Comparison of ENCODE assay signal across 8 cellular contexts in genomic region chr20:50929299-50930138, GRCh38. TPM values are rescaled to one million over a fixed set of nuclear protein-coding genes. Genes with fewer than 3 reads are reported as not detected.
A peak's percentile ranks its signal among the peaks of the same experiment; 100 is the strongest.
DNase-seq lines count a peak whose midpoint lies in the region; ATAC-seq, FAIRE-seq and TF ChIP-seq lines count a peak whose summit lies in the region.

No MANE protein-coding gene starts in this region.

- peak overlapping the region; percentile 87 for H3K4me3 Mint-ChIP-seq in activated naive CD8-positive, alpha-beta T cell treated with anti-CD3 and anti-CD28 coated beads for 36 hours

- peaks cover 61% of the 10 kb centered on the region for H3K79me2 ChIP-seq in SK-N-SH (ENCODE audit: insufficient read depth)

- intact Hi-C loops in Right ventricle myocardium superior (cut with DNase I) (loop anchor here (5.0 kb wide), 1 partner anchor 137 kb away; no protein-coding TSS in a partner anchor), pancreas (cut with DNase I) (loop anchor here in 1 of 3 donors (10.0 kb wide), 1 partner anchor 135 kb away; the partner anchor contains the start of gene BCAS4), tibial artery (cut with DNase I; ENCODE audit: low total_unique reads) (loop anchor here (2.0 to 5.0 kb wide), 2 partner anchors 112 to 135 kb away; partner anchors contain the start of gene BCAS4)

- peak; percentile 46 for ATAC-seq in HG02588 (IDR thresholded peaks at IDR 0.05; ENCODE audit: unreplicated experiment)
- peak; percentile 43 for ATAC-seq in Right ventricle myocardium superior (ENCODE audit: poor library complexity)
- ATAC-seq in pancreas: peak; percentile 55 to 81 (median 76)

- peak overlapping the region; percentile 82 to 94 for H3K4me3 ChIP-seq in SK-N-SH (ENCODE audit: low read depth in 2 of 2, low read length in 1 of 2)
- H3K4me3 ChIP-seq in pancreas: peak overlapping the region; percentile 69 to 84 (median 76)
- H3K4me3 ChIP-seq in tibial artery: peak overlapping the region; percentile 68 to 91

- H3K36me3 Mint-ChIP-seq in activated naive CD8-positive, alpha-beta T cell treated with anti-CD3 and anti-CD28 coated beads for 36 hours: peaks cover 61% of the 10 kb centered on the region

- peaks cover 38% of the 10 kb centered on the region for H3F3A ChIP-seq in SK-N-SH (replicated peaks; ENCODE audit: insufficient read depth)

- H3K9me2 ChIP-seq in SK-N-SH: no peaks in the 10 kb centered on the region

- peak overlapping the region; percentile 82 to 99 for H3K27ac ChIP-seq in SK-N-SH (ENCODE audit: low read depth in 2 of 2, low read length in 1 of 2)
- H3K27ac ChIP-seq in pancreas: peak overlapping the region; percentile 41 to 73 (median 52)
- H3K27ac ChIP-seq in tibial artery: peak overlapping the region; percentile 82 to 99

- no peak for FAIRE-seq in pancreas (lab: Jason Lieb, UNC)

- WGBS in SK-N-SH (ENCODE audit: low lambda C conversion rate): 9% methylated on average over 13 of the region's 13 CpGs
- 7 to 9% methylated on average over 13 of the region's 13 CpGs for WGBS in pancreas, 2 donors

- peak overlapping the region; percentile 86 for H3K9ac ChIP-seq in SK-N-SH

- H3K4me1 ChIP-seq in SK-N-SH (ENCODE audit: control insufficient read depth in 1 of 2, insufficient read depth in 2 of 2, low read depth in 1 of 2, low read length in 1 of 2) (peaks cover 21 to 36% of the 10 kb centered on the region in 2 experiments), pancreas (peaks cover 0 to 36% (median 32%) of the 10 kb centered on the region in 3 donors), tibial artery (peaks cover 0 to 48% (median 25%) of the 10 kb centered on the region in 4 donors)

- H3K4me1 Mint-ChIP-seq in activated naive CD8-positive, alpha-beta T cell treated with anti-CD3 and anti-CD28 coated beads for 36 hours: peaks cover 52% of the 10 kb centered on the region

- H3K9me3 Mint-ChIP-seq in activated naive CD8-positive, alpha-beta T cell treated with anti-CD3 and anti-CD28 coated beads for 36 hours: no peaks in the 10 kb centered on the region

- peaks cover 48% of the 10 kb centered on the region for H4K20me1 ChIP-seq in SK-N-SH (ENCODE audit: insufficient read depth)

- H3K27me3 Mint-ChIP-seq in activated naive CD8-positive, alpha-beta T cell treated with anti-CD3 and anti-CD28 coated beads for 36 hours: no peaks in the 10 kb centered on the region

- H3K36me3 ChIP-seq in SK-N-SH (replicated peaks in 1 of 2; ENCODE audit: control insufficient read depth in 1 of 2, insufficient read depth in 2 of 2, low read length in 1 of 2): peaks cover 47 to 56% of the 10 kb centered on the region in 2 experiments
- H3K36me3 ChIP-seq in pancreas: peaks cover 0 to 4% (median 0%) of the 10 kb centered on the region in 3 donors
- H3K36me3 ChIP-seq in tibial artery: peaks cover 0 to 17% (median 11%) of the 10 kb centered on the region in 3 donors

- H3K9me3 ChIP-seq in SK-N-SH: no peaks in the 10 kb centered on the region
- no peaks in the 10 kb centered on the region for H3K9me3 ChIP-seq in pancreas
- no peaks in the 10 kb centered on the region for H3K9me3 ChIP-seq in tibial artery

- peak overlapping the region; percentile 85 for H3K4me2 ChIP-seq in SK-N-SH

- TF ChIP-seq CTCF in SK-N-SH (IDR thresholded peaks at IDR 0.05) (peak; percentile 99), pancreas (IDR thresholded peaks at IDR 0.05) (peak; percentile 61 to 86 (median 74)), tibial artery (IDR thresholded peaks at IDR 0.05) (peak; percentile 82 to 88)

- POLR2A ChIA-PET in SK-N-SH (lab: Yijun Ruan, JAX): interaction anchor here (3.2 to 3.4 kb wide), 3 partner anchors 29 to 139 kb away, joined by 23 to 40 read pairs (median 25); partner anchors contain the start of genes BCAS4, DPM1 and MOCS3

- peak; percentile 39 to 48; a peak in 2 of 4 replicates for TF ChIP-seq EP300 in SK-N-SH (IDR thresholded peaks at IDR 0.05; ENCODE audit: borderline replicate concordance in 1 of 2, low read depth in 1 of 2, low read length in 1 of 2)

- no peaks in the 10 kb centered on the region for H3K27me3 ChIP-seq in SK-N-SH (ENCODE audit: insufficient read depth)
- no peaks in the 10 kb centered on the region for H3K27me3 ChIP-seq in pancreas
- H3K27me3 ChIP-seq in tibial artery: no peaks in the 10 kb centered on the region

- DNase-seq in GM04504 (ENCODE audit: low read depth): peak; percentile 85
- DNase-seq in NCI-H1048 (lab: John Stamatoyannopoulos, UW): peak; percentile 92
- DNase-seq in SK-N-SH: peak; percentile 84
- peak; percentile 92 for DNase-seq in activated naive CD8-positive, alpha-beta T cell treated with anti-CD3 and anti-CD28 coated beads for 36 hours
- peak; percentile 89 for DNase-seq in Right ventricle myocardium superior
- peak; percentile 81 to 92 (median 89) for DNase-seq in pancreas
- DNase-seq in tibial artery: peak; percentile 89 to 93

- H2AFZ ChIP-seq in SK-N-SH (ENCODE audit: low read depth): no peak overlapping the region

- peak overlapping the region; percentile 88 for H3K27ac Mint-ChIP-seq in activated naive CD8-positive, alpha-beta T cell treated with anti-CD3 and anti-CD28 coated beads for 36 hours

- TF ChIP-seq RAD21 in SK-N-SH (IDR thresholded peaks at IDR 0.05; ENCODE audit: low read length): peak; percentile 86

- CTCF ChIA-PET in SK-N-SH (lab: Yijun Ruan, JAX): interaction anchor here (0.6 to 16.1 kb wide), 35 partner anchors 9 to 527 kb away, joined by 3 to 340 read pairs (median 5); partner anchors contain the start of genes BCAS4, DPM1 and MOCS3

TF ChIP-seq in SK-N-SH, 30 proteins besides CTCF, POLR2A, EP300 and RAD21 (continues in another document):
- TF ChIP-seq FOSL2 (IDR thresholded peaks at IDR 0.05; ENCODE audit: borderline replicate concordance, low read depth): no peak; the same call in 1 of the 2 replicates
- TF ChIP-seq, protein P1, sequence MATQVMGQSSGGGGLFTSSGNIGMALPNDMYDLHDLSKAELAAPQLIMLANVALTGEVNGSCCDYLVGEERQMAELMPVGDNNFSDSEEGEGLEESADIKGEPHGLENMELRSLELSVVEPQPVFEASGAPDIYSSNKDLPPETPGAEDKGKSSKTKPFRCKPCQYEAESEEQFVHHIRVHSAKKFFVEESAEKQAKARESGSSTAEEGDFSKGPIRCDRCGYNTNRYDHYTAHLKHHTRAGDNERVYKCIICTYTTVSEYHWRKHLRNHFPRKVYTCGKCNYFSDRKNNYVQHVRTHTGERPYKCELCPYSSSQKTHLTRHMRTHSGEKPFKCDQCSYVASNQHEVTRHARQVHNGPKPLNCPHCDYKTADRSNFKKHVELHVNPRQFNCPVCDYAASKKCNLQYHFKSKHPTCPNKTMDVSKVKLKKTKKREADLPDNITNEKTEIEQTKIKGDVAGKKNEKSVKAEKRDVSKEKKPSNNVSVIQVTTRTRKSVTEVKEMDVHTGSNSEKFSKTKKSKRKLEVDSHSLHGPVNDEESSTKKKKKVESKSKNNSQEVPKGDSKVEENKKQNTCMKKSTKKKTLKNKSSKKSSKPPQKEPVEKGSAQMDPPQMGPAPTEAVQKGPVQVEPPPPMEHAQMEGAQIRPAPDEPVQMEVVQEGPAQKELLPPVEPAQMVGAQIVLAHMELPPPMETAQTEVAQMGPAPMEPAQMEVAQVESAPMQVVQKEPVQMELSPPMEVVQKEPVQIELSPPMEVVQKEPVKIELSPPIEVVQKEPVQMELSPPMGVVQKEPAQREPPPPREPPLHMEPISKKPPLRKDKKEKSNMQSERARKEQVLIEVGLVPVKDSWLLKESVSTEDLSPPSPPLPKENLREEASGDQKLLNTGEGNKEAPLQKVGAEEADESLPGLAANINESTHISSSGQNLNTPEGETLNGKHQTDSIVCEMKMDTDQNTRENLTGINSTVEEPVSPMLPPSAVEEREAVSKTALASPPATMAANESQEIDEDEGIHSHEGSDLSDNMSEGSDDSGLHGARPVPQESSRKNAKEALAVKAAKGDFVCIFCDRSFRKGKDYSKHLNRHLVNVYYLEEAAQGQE (IDR thresholded peaks at IDR 0.05; ENCODE audit: low read depth, low read length): peak; percentile 74; the same call in 1 of the 2 replicates
- TF ChIP-seq ELF1 (IDR thresholded peaks at IDR 0.05): 0 out of 2 replicates have a peak, but pooled peaks have one; percentile 24
- no peak for TF ChIP-seq TEAD4 (IDR thresholded peaks at IDR 0.05; ENCODE audit: borderline replicate concordance, insufficient read depth)
- peak; percentile 89 for TF ChIP-seq MXI1 (IDR thresholded peaks at IDR 0.05; ENCODE audit: low read depth, low read length)
- TF ChIP-seq YY1 (IDR thresholded peaks at IDR 0.05; ENCODE audit: low read depth): peak; percentile 67; the same call in 1 of the 2 replicates
- TF ChIP-seq FOXM1 (IDR thresholded peaks at IDR 0.05; ENCODE audit: low read depth): no peak
- TF ChIP-seq, protein P2, sequence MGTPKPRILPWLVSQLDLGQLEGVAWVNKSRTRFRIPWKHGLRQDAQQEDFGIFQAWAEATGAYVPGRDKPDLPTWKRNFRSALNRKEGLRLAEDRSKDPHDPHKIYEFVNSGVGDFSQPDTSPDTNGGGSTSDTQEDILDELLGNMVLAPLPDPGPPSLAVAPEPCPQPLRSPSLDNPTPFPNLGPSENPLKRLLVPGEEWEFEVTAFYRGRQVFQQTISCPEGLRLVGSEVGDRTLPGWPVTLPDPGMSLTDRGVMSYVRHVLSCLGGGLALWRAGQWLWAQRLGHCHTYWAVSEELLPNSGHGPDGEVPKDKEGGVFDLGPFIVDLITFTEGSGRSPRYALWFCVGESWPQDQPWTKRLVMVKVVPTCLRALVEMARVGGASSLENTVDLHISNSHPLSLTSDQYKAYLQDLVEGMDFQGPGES (IDR thresholded peaks at IDR 0.05; ENCODE audit: low read depth, low read length): no peak

RNA-seq across cellular contexts. Expression of gene ADNP, which starts 1.7 kb away (rescaled TPM):
- polyA plus RNA-seq in SK-N-SH (2012; rRNA removed): 13.3 TPM in 2 replicates
- polyA plus RNA-seq in SK-N-SH (2012; cell fraction: cytosol; rRNA removed): 21.5 and 22.5 TPM in 2 replicates
- polyA plus RNA-seq in SK-N-SH (2012; cell fraction: nucleus; rRNA removed): 27.6 and 49.7 TPM in 2 replicates
- 10 to 100 TPM; 73.0 to 80.7 TPM for total RNA-seq in activated naive CD8-positive, alpha-beta T cell treated with anti-CD3 and anti-CD28 coated beads for 36 hours
- 28.8 TPM for total RNA-seq in Right ventricle myocardium superior
- 10 to 100 TPM; 18.7 to 33.8 (median 20.5) TPM for total RNA-seq in pancreas
- 10 to 100 TPM; 17.8 to 21.5 TPM for polyA plus RNA-seq in pancreas

RNA-seq across cellular contexts. Expression of gene DPM1, which starts 28.8 kb away (rescaled TPM):
- 72.1 and 109 TPM in 2 replicates for polyA plus RNA-seq in SK-N-SH (2012; rRNA removed)
- polyA plus RNA-seq in SK-N-SH (2012; cell fraction: cytosol; rRNA removed): 119 and 126 TPM in 2 replicates
- polyA plus RNA-seq in SK-N-SH (2012; cell fraction: nucleus; rRNA removed): 26.5 and 45.0 TPM in 2 replicates
- total RNA-seq in activated naive CD8-positive, alpha-beta T cell treated with anti-CD3 and anti-CD28 coated beads for 36 hours: 10 to 100 TPM; 84.6 to 88.1 TPM
- 36.3 TPM for total RNA-seq in Right ventricle myocardium superior
- 10 to 100 TPM; 16.1 to 24.0 (median 17.8) TPM for total RNA-seq in pancreas
- polyA plus RNA-seq in pancreas: 10 to 100 TPM; 13.6 to 34.8 TPM

RNA-seq across cellular contexts. Expression of gene MOCS3, which starts 29.1 kb away (rescaled TPM):
- 4.0 and 4.4 TPM in 2 replicates for polyA plus RNA-seq in SK-N-SH (2012; rRNA removed)
- 3.0 and 3.9 TPM in 2 replicates for polyA plus RNA-seq in SK-N-SH (2012; cell fraction: cytosol; rRNA removed)
- 1.9 and 2.6 TPM in 2 replicates for polyA plus RNA-seq in SK-N-SH (2012; cell fraction: nucleus; rRNA removed)
- 1 to 10 TPM; 7.8 TPM for total RNA-seq in activated naive CD8-positive, alpha-beta T cell treated with anti-CD3 and anti-CD28 coated beads for 36 hours
- 2.9 TPM for total RNA-seq in Right ventricle myocardium superior
- total RNA-seq in pancreas: 1 to 10 TPM; 1.3 to 2.3 (median 1.8) TPM
- polyA plus RNA-seq in pancreas: 1 to 10 TPM in 1 of 2 donors, under 1 TPM in 1; 0.72 to 1.9 TPM

Comparison
In these comparisons a context has a peak if more than half of its experiments do, and no peak if none do; other contexts are left out.
1. Peak in every context shown above with its lines: DNase-seq, ATAC-seq, H3K4me3 ChIP-seq and H3K27ac ChIP-seq.